Comparison of ENCODE assay signal across 17 cellular contexts in the genomic region with DNA sequence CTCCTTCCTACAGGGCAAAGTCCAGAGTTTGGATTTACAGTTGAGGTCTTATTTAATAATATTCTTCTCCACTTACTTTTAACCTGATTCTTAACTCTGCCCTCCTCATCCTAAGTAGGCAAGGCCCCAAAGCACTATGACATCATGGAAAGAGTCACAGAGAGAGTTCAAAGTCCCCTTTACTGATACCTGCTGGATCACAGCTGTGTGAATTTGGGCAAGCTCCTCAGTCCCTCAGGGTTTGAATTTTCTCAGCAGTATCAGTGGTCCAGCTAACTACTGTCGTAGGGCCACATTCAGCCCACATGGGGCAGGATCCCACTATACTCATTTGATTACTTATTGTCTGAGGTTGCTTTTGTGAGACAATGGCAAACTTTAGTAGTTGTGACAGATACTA. TPM values are rescaled to one million over a fixed set of nuclear protein-coding genes. Genes with fewer than 3 reads are reported as not detected.
DNase-seq lines count a peak whose midpoint lies in the region; ATAC-seq, FAIRE-seq and TF ChIP-seq lines count a peak whose summit lies in the region.
"Had no signal": no experiment of that assay in that cellular context is flagged by ENCODE, and none has a peak within 500 bp of the region (broad histone marks: within the 10 kb centered on the region; RNA-seq: fewer than 3 reads in every experiment).

No MANE protein-coding gene starts in this region.

- no peak; a peak in 1 of 4 replicates for TF ChIP-seq EP300 in GM12878 (IDR thresholded peaks at IDR 0.05; ENCODE audit: borderline replicate concordance in 1 of 2, control insufficient read depth in 1 of 2, low read depth in 2 of 2, low read length in 2 of 2)

- H3K4me1 ChIP-seq in GM12878 (ENCODE audit: control insufficient read depth, insufficient read depth, low read length) (no peaks in the 10 kb centered on the region), prostate gland (replicated peaks) (no peaks in the 10 kb centered on the region), psoas muscle (no peaks in the 10 kb centered on the region)
- H3K4me1 ChIP-seq: BE2C, HAP-1, tibial artery had no signal

- no peak for TF ChIP-seq POLR2A in GM12878 (IDR thresholded peaks at IDR 0.05; ENCODE audit: low read depth, low read length)
- no peak for TF ChIP-seq POLR2A in prostate gland (IDR thresholded peaks at IDR 0.05)

- H3K36me3 ChIP-seq in GM12878 (ENCODE audit: control insufficient read depth in 2 of 2, insufficient read depth in 2 of 2, low read length in 1 of 2) (peaks cover 4 to 16% of the 10 kb centered on the region in 2 experiments), prostate gland (peaks cover 0 to 7% of the 10 kb centered on the region in 2 donors), psoas muscle (ENCODE audit: insufficient read depth in 1 of 2, low read depth in 1 of 2) (peaks cover 2 to 74% of the 10 kb centered on the region in 2 donors)
- H3K36me3 ChIP-seq: BE2C had no signal

- no peaks in the 10 kb centered on the region for H3K79me2 ChIP-seq in GM12878 (ENCODE audit: control insufficient read depth, insufficient read depth, low read length)

- no peaks in the 10 kb centered on the region for H4K20me1 ChIP-seq in GM12878 (ENCODE audit: control insufficient read depth, insufficient read depth)

- 80% methylated on average over 1 of the region's 1 CpG for WGBS in GM12878 (ENCODE audit: insufficient coverage, insufficient replicate concordance, low lambda C conversion rate, missing lambda C conversion rate)
- 96% methylated on average over 1 of the region's 1 CpG for WGBS in prostate gland
- WGBS in psoas muscle, 3 donors: 87 to 97% (median 92%) methylated on average over 1 of the region's 1 CpG

- H3K9ac ChIP-seq in GM12878 (ENCODE audit: control insufficient read depth, insufficient read depth, low read length): no peak overlapping the region

- no peak overlapping the region for H3K4me2 ChIP-seq in GM12878 (ENCODE audit: control insufficient read depth, insufficient read depth)

- ATAC-seq in HG03045 (IDR thresholded peaks at IDR 0.05; ENCODE audit: unreplicated experiment) (peak; percentile 74), GM12878 (peak; percentile 96), psoas muscle (no peak)
- ATAC-seq: left ventricle myocardium superior had no signal

- CTCF ChIA-PET in GM12878 (lab: Yijun Ruan, JAX): interaction anchor here (0.6 to 5.6 kb wide), 9 partner anchors 9 to 454 kb away, joined by 3 to 42 read pairs (median 4); partner anchors contain the start of genes CRYZ and TYW3

- FAIRE-seq in GM18507 (lab: Jason Lieb, UNC): peak; percentile 53
- peak; percentile 83 for FAIRE-seq in GM19239 (lab: Jason Lieb, UNC)
- no peak for FAIRE-seq in GM12878 (lab: Jason Lieb, UNC)

- POLR2A ChIA-PET in GM12878 (lab: Charles Lee): interaction anchor here (0.6 to 2.8 kb wide), 5 partner anchors 10 to 34 kb away, joined by 3 to 25 read pairs (median 5); partner anchors contain the start of genes CRYZ and TYW3

- RAD21 ChIA-PET in GM12878 (lab: Charles Lee; ENCODE audit: unreplicated experiment): interaction anchor here (1.6 to 7.6 kb wide), 4 partner anchors 16 to 60 kb away, joined by 4 to 91 read pairs (median 15); partner anchors contain the start of genes CRYZ and TYW3

- in situ Hi-C loops in GM12878 (cut with MboI): no loop called here

- H3K9me3 ChIP-seq in GM12878 (replicated peaks; ENCODE audit: control insufficient read depth, insufficient read depth, low read length) (peaks cover 6% of the 10 kb centered on the region; the same call in 1 of the 3 replicates), prostate gland (no peaks in the 10 kb centered on the region), psoas muscle (no peaks in the 10 kb centered on the region)
- H3K9me3 ChIP-seq: BE2C, HAP-1, tibial artery had no signal

- H3K4me3 ChIP-seq in GM12878 (no peak overlapping the region), prostate gland (no peak overlapping the region), psoas muscle (no peak overlapping the region)
- H3K4me3 ChIP-seq: HAP-1, tibial artery had no signal

- TF ChIP-seq RAD21 in GM12878 (IDR thresholded peaks at IDR 0.05; ENCODE audit: insufficient read depth, low read depth, low read length): no peak

- H3K27ac ChIP-seq in GM12878 (ENCODE audit: control insufficient read depth, insufficient read depth): no peak overlapping the region
- no peak overlapping the region for H3K27ac ChIP-seq in prostate gland
- H3K27ac ChIP-seq in psoas muscle: no peak overlapping the region
- H3K27ac ChIP-seq: tibial artery had no signal

- TF ChIP-seq CTCF in GM12878 (IDR thresholded peaks at IDR 0.05 in 2 of 3, conservative IDR thresholded peaks at IDR 0.05 in 1 of 3; ENCODE audit: control insufficient read depth in 2 of 3, extremely low read depth in 1 of 3, insufficient read depth in 1 of 3, low read depth in 3 of 3, low read length in 3 of 3): no peak
- no peak for TF ChIP-seq CTCF in prostate gland (IDR thresholded peaks at IDR 0.05)
- no peak for TF ChIP-seq CTCF in psoas muscle (IDR thresholded peaks at IDR 0.05)

- BruUV-seq in GM12878 (replicated peaks; lab: Mats Ljungman, UMichigan): no TSS peak

- SMC1A ChIA-PET in GM12878 (lab: Charles Lee; ENCODE audit: uncharacterized antibody, unreplicated experiment): interaction anchor here (0.7 to 8.9 kb wide), 9 partner anchors 8 to 552 kb away, joined by 3 to 142 read pairs (median 5); partner anchors contain the start of genes CRYZ and TYW3

- no peaks in the 10 kb centered on the region for H3K27me3 ChIP-seq in GM12878 (replicated peaks in 1 of 2; ENCODE audit: control insufficient read depth in 2 of 2, insufficient read depth in 2 of 2, low read length in 1 of 2)
- no peaks in the 10 kb centered on the region for H3K27me3 ChIP-seq in prostate gland (replicated peaks; ENCODE audit: insufficient read depth)
- H3K27me3 ChIP-seq in psoas muscle (ENCODE audit: insufficient read depth in 3 of 3, low read length in 2 of 3): no peaks in the 10 kb centered on the region
- H3K27me3 ChIP-seq: BE2C, tibial artery had no signal

- no peak overlapping the region for H2AFZ ChIP-seq in GM12878 (ENCODE audit: control insufficient read depth, low read depth, low read length)

- intact Hi-C loops in GM12878 (cut with micrococcal nuclease; ENCODE audit: unreplicated experiment) (no loop called here), prostate gland (cut with DNase I) (no loop called here), psoas muscle (cut with DNase I) (no loop called here)

- DNase-seq in GM18507 (ENCODE audit: extremely low spot score, insufficient read length, low read depth) (no peak), GM19239 (ENCODE audit: insufficient read length, low spot score) (peak; percentile 4), GM12878 (ENCODE audit: low read depth, low spot score) (no peak), prostate gland (ENCODE audit: low spot score) (no peak), DMS79 treated with DMSO at 0.1 percent for 48 hours (lab: John Stamatoyannopoulos, UW) (no peak), psoas muscle (no peak)
- no peak for DNase-seq in stimulated activated naive CD4-positive, alpha-beta T cell treated with Interleukin-2 at 50 U/mL for 16 hours (lab: John Stamatoyannopoulos, UW)
- DNase-seq: BE2C; effector CD8-positive, alpha-beta T cell; left ventricle myocardium superior; naive B cell; NCI-H2029 treated with DMSO at 0.1 percent for 48 hours; NCI-H526; retina; tibial artery had no signal

TF ChIP-seq in GM12878, 131 proteins besides CTCF, POLR2A, EP300 and RAD21 (continues in another document):
- TF ChIP-seq ZZZ3 (IDR thresholded peaks at IDR 0.05; ENCODE audit: control insufficient read depth, insufficient read length, low read depth): no peak
- TF ChIP-seq RELA (IDR thresholded peaks at IDR 0.05; ENCODE audit: borderline replicate concordance, partially characterized antibody): no peak

RNA-seq across cellular contexts. Expression of gene TYW3, which starts 16.0 kb away (rescaled TPM):
- total RNA-seq in GM12878 (2013; cell fraction: nucleolus; rRNA removed): 36.3 and 40.1 TPM in 2 replicates
- total RNA-seq in GM12878 (2014; rRNA removed) (18.6 and 21.7 TPM in 2 replicates), GM12878 (2014; rRNA removed; fragmentation: Illumina TruSeq; extraction: Trizol) (30.6 and 33.6 TPM in 2 replicates), GM12878 (2021) (29.6 and 31.8 TPM in 2 replicates), prostate gland (10 to 100 TPM; 15.8 to 16.1 TPM), psoas muscle (10 to 100 TPM in 2 of 4 donors, 1 to 10 TPM in 2; 7.8 to 16.9 (median 12.3) TPM)
- 12.7 TPM for polyA plus RNA-seq in GM12878 (2011; ENCODE audit: low read depth)
- polyA plus RNA-seq in GM12878 (2011; rRNA removed) (54.0 and 81.4 TPM in 2 replicates), GM12878 (2014; fragmentation: Illumina TruSeq; extraction: Trizol) (49.0 and 70.8 TPM in 2 replicates), GM12878 (2014; fragmentation: Nextera tagmentation; extraction: Ambion mirVana) (10 to 100 TPM; 43.9 to 54.4 TPM), GM12878 (2014; rRNA removed) (18.1 and 21.3 TPM in 2 replicates), GM12878 (2016; fragmentation: Nextera tagmentation; extraction: Ambion mirVana) (10 to 100 TPM; 31.9 to 32.0 TPM), psoas muscle (10 to 100 TPM in 1 of 3 donors, 1 to 10 TPM in 2; 7.1 to 21.5 (median 9.8) TPM)
- polyA plus RNA-seq in GM12878 (2011; cell fraction: cytosol; rRNA removed): 14.2 and 15.3 TPM in 2 replicates
- 27.9 and 31.3 TPM in 2 replicates for polyA plus RNA-seq in GM12878 (2011; cell fraction: nucleus; rRNA removed)
- polyA plus RNA-seq in GM12878 (2012): 28.0 and 40.4 TPM in 2 replicates
- 16.2 and 24.4 TPM in 2 replicates for polyA minus RNA-seq in GM12878 (2011; rRNA and poly(A)+ RNA removed)
- 5.1 and 5.8 TPM in 2 replicates for polyA minus RNA-seq in GM12878 (2011; cell fraction: cytosol; rRNA and poly(A)+ RNA removed)
- 18.6 and 31.0 TPM in 2 replicates for polyA minus RNA-seq in GM12878 (2011; cell fraction: nucleus; rRNA and poly(A)+ RNA removed)

RNA-seq across cellular contexts. Expression of gene CRYZ, which starts 16.1 kb away (rescaled TPM):
- total RNA-seq in GM12878 (2013; cell fraction: nucleolus; rRNA removed): 64.8 and 65.4 TPM in 2 replicates
- 54.2 and 73.9 TPM in 2 replicates for total RNA-seq in GM12878 (2014; rRNA removed)
- total RNA-seq in GM12878 (2014; rRNA removed; fragmentation: Illumina TruSeq; extraction: Trizol): 58.2 and 64.2 TPM in 2 replicates
- 53.4 and 55.9 TPM in 2 replicates for total RNA-seq in GM12878 (2021)
- 66.2 TPM for polyA plus RNA-seq in GM12878 (2011; ENCODE audit: low read depth)
- polyA plus RNA-seq in GM12878 (2011; rRNA removed): 194 and 284 TPM in 2 replicates
- 71.4 and 81.1 TPM in 2 replicates for polyA plus RNA-seq in GM12878 (2011; cell fraction: cytosol; rRNA removed)
- 82.3 and 92.7 TPM in 2 replicates for polyA plus RNA-seq in GM12878 (2011; cell fraction: nucleus; rRNA removed)
- polyA plus RNA-seq in GM12878 (2012): 56.2 and 82.6 TPM in 2 replicates
- polyA plus RNA-seq in GM12878 (2014; fragmentation: Illumina TruSeq; extraction: Trizol): 76.6 and 88.1 TPM in 2 replicates
- polyA plus RNA-seq in GM12878 (2014; fragmentation: Nextera tagmentation; extraction: Ambion mirVana): 100 to 1,000 TPM; 108 to 137 TPM
- 54.8 and 61.3 TPM in 2 replicates for polyA plus RNA-seq in GM12878 (2014; rRNA removed)
- polyA plus RNA-seq in GM12878 (2016; fragmentation: Nextera tagmentation; extraction: Ambion mirVana): 10 to 100 TPM; 83.0 to 84.9 TPM
- 67.4 and 96.6 TPM in 2 replicates for polyA minus RNA-seq in GM12878 (2011; rRNA and poly(A)+ RNA removed)
- polyA minus RNA-seq in GM12878 (2011; cell fraction: cytosol; rRNA and poly(A)+ RNA removed): 17.5 and 22.6 TPM in 2 replicates
- polyA minus RNA-seq in GM12878 (2011; cell fraction: nucleus; rRNA and poly(A)+ RNA removed): 18.6 and 25.6 TPM in 2 replicates
- 10 to 100 TPM; 21.2 to 41.9 TPM for total RNA-seq in prostate gland
- 10 to 100 TPM in 3 of 4 donors, 1 to 10 TPM in 1; 7.6 to 36.1 (median 12.6) TPM for total RNA-seq in psoas muscle
- 10 to 100 TPM in 2 of 3 donors, 1 to 10 TPM in 1; 9.9 to 18.6 (median 18.2) TPM for polyA plus RNA-seq in psoas muscle

Comparison
In these comparisons a context has a peak if more than half of its experiments do, and no peak if none do; other contexts are left out.
1. ATAC-seq: peak in HG03045 (single experiment) and GM12878 (single experiment); none in psoas muscle (0 of 4).